ENCODE assay signal across 21 cellular contexts in genomic region chr12:3309805-3310204, GRCh38.
DNase-seq lines count a peak whose midpoint lies in the region; ATAC-seq, FAIRE-seq and TF ChIP-seq lines count a peak whose summit lies in the region.
"Had no signal": no experiment of that assay in that cellular context is flagged by ENCODE, and none has a peak within 500 bp of the region (broad histone marks: within the 10 kb centered on the region; RNA-seq: fewer than 3 reads in every experiment).

No MANE protein-coding gene starts in this region.

- H3K79me1 ChIP-seq in neuronal stem cell (ENCODE audit: low read depth, low read length), result no peaks in the 10 kb centered on the region

- TF ChIP-seq POLR2A in vagina (IDR thresholded peaks at IDR 0.05), result no peak

- H4K8ac ChIP-seq in neuronal stem cell (ENCODE audit: low read depth, low read length), result no peak overlapping the region

- H3K36me3 ChIP-seq in BLaER1 treated with 17β-estradiol and CSF1 and Interleukin-3, amounts not matched to agents 10 nM and 100 nM, result no peaks in the 10 kb centered on the region
- H3K36me3 ChIP-seq in neuronal stem cell (replicated peaks in 1 of 2; ENCODE audit: control insufficient read depth in 2 of 2, insufficient read depth in 2 of 2, low read length in 2 of 2) (no peaks in the 10 kb centered on the region), vagina (no peaks in the 10 kb centered on the region)
- H3K36me3 ChIP-seq: BE2C had no signal

- H2BK120ac ChIP-seq in neuronal stem cell (ENCODE audit: low read depth, low read length), result no peak overlapping the region

- H3K4me1 ChIP-seq in BLaER1 treated with 17β-estradiol and CSF1 and Interleukin-3, amounts not matched to agents 10 nM and 100 nM, result peaks cover under 1 to 24% (median 16%) of the 10 kb centered on the region in 10 experiments; a peak in 14 of 20 replicates
- peaks cover 0 to 4% of the 10 kb centered on the region in 2 donors for H3K4me1 ChIP-seq in neuronal stem cell (ENCODE audit: control insufficient read depth in 2 of 2, insufficient read depth in 1 of 2, low read depth in 1 of 2, low read length in 2 of 2)
- H3K4me1 ChIP-seq in vagina, result peaks cover 25% of the 10 kb centered on the region
- H3K4me1 ChIP-seq: A549 had no signal

- H3K18ac ChIP-seq in neuronal stem cell (ENCODE audit: low read length), result no peak overlapping the region

- DNase-seq in cerebellar cortex (ENCODE audit: low spot score), result peak; percentile 57
- DNase-seq in neuronal stem cell (ENCODE audit: low spot score), result no peak
- no peak for DNase-seq in GM19239 (ENCODE audit: insufficient read length, low spot score)
- no peak for DNase-seq in vagina (ENCODE audit: extremely low spot score in 2 of 2)
- no peak for DNase-seq in globus pallidus (ENCODE audit: low spot score)
- DNase-seq: 8988T; ACHN; AML-193; BE2C; Caco-2; CD4-positive, CD25-positive, alpha-beta regulatory T cell; DND-41; GDM1; GOT3; HCEC 1CT had no signal

- H2AFZ ChIP-seq in neuronal stem cell (ENCODE audit: low read length), result no peak overlapping the region

- no peak for ATAC-seq in HG02981 (IDR thresholded peaks at IDR 0.05; ENCODE audit: unreplicated experiment)
- ATAC-seq: A549; CD8-positive, alpha-beta T cell; GM12878 had no signal

- intact Hi-C loops in vagina (cut with DNase I), result loop anchor here (10.0 kb wide), 1 partner anchor 495 kb away; no protein-coding TSS in a partner anchor

- H3K23ac ChIP-seq in neuronal stem cell (ENCODE audit: low read depth, low read length, poor library complexity), result no peak overlapping the region

- peak overlapping the region in 7 of 11 experiments; percentile 7 to 44 (median 32); a peak in 8 of 22 replicates for H3K4me2 ChIP-seq in BLaER1 treated with 17β-estradiol and CSF1 and Interleukin-3, amounts not matched to agents 10 nM and 100 nM
- no peak overlapping the region for H3K4me2 ChIP-seq in neuronal stem cell (ENCODE audit: insufficient read depth, low read length, poor library complexity, severe bottlenecking)
- H3K4me2 ChIP-seq: A549 had no signal

- no peak overlapping the region for H2BK5ac ChIP-seq in neuronal stem cell (ENCODE audit: low read length)

- peak overlapping the region; percentile 35 for H2BK12ac ChIP-seq in neuronal stem cell (ENCODE audit: low read length)

- H4K91ac ChIP-seq in neuronal stem cell (ENCODE audit: low read depth, low read length, poor library complexity), result no peak overlapping the region

- H3K9me3 ChIP-seq in BLaER1 treated with 17β-estradiol and CSF1 and Interleukin-3, amounts not matched to agents 10 nM and 100 nM (replicated peaks in 1 of 11), result no peaks in the 10 kb centered on the region
- H3K9me3 ChIP-seq in neuronal stem cell (replicated peaks in 1 of 2; ENCODE audit: control insufficient read depth in 2 of 2, insufficient read depth in 1 of 2, low read depth in 1 of 2, low read length in 2 of 2) (no peaks in the 10 kb centered on the region), vagina (no peaks in the 10 kb centered on the region)
- H3K9me3 ChIP-seq: A549, BE2C, Caco-2 had no signal

- no peak for TF ChIP-seq CTCF in vagina (IDR thresholded peaks at IDR 0.05)

- peaks cover 0 to 11% (median 0%) of the 10 kb centered on the region in 11 experiments; a peak in 4 of 22 replicates for H4K20me1 ChIP-seq in BLaER1 treated with 17β-estradiol and CSF1 and Interleukin-3, amounts not matched to agents 10 nM and 100 nM

- H3K14ac ChIP-seq in neuronal stem cell (ENCODE audit: low read length), result no peak overlapping the region

- no peak overlapping the region for H2BK15ac ChIP-seq in neuronal stem cell (ENCODE audit: low read length)

- no CpG with 5 or more reads among the region's 9 CpGs for WGBS in neuronal stem cell (ENCODE audit: extremely low coverage in 2 of 2, insufficient read length in 2 of 2, insufficient replicate concordance in 1 of 2), 2 donors

- no peaks in the 10 kb centered on the region for H3K27me3 ChIP-seq in BLaER1 treated with 17β-estradiol and CSF1 and Interleukin-3, amounts not matched to agents 10 nM and 100 nM
- H3K27me3 ChIP-seq in neuronal stem cell (ENCODE audit: control insufficient read depth in 3 of 3, insufficient read depth in 3 of 3, low read depth in 1 of 3, low read length in 3 of 3), result peaks cover 0 to 48% (median 0%) of the 10 kb centered on the region in 3 experiments
- no peaks in the 10 kb centered on the region for H3K27me3 ChIP-seq in vagina
- H3K27me3 ChIP-seq: BE2C had no signal

- FAIRE-seq in GM19239 (lab: Jason Lieb, UNC), result no peak
- FAIRE-seq: A549, GM12878 had no signal

- no peak overlapping the region for H3K4ac ChIP-seq in neuronal stem cell (ENCODE audit: low read length)

- H3K9ac ChIP-seq in BLaER1 treated with 17β-estradiol and CSF1 and Interleukin-3, amounts not matched to agents 10 nM and 100 nM, result no peak overlapping the region
- no peak overlapping the region for H3K9ac ChIP-seq in neuronal stem cell (ENCODE audit: low read depth, low read length, poor library complexity)

- no peak overlapping the region for H3K27ac ChIP-seq in BLaER1 treated with 17β-estradiol and CSF1 and Interleukin-3, amounts not matched to agents 10 nM and 100 nM
- H3K27ac ChIP-seq in neuronal stem cell (replicated peaks; ENCODE audit: low read length) (no peak overlapping the region), vagina (no peak overlapping the region)
- H3K27ac ChIP-seq: A549, C4-2B had no signal

- no peak overlapping the region for H3K4me3 ChIP-seq in BLaER1 treated with 17β-estradiol and CSF1 and Interleukin-3, amounts not matched to agents 10 nM and 100 nM
- H3K4me3 ChIP-seq in neuronal stem cell (ENCODE audit: low read length in 2 of 2) (no peak overlapping the region), vagina (no peak overlapping the region)
- H3K4me3 ChIP-seq: A549, GM12878 had no signal

- no peak overlapping the region for H2AK5ac ChIP-seq in neuronal stem cell (ENCODE audit: low read depth, low read length)
